21 cellular contexts compared by ENCODE assay signal in the genomic region with DNA sequence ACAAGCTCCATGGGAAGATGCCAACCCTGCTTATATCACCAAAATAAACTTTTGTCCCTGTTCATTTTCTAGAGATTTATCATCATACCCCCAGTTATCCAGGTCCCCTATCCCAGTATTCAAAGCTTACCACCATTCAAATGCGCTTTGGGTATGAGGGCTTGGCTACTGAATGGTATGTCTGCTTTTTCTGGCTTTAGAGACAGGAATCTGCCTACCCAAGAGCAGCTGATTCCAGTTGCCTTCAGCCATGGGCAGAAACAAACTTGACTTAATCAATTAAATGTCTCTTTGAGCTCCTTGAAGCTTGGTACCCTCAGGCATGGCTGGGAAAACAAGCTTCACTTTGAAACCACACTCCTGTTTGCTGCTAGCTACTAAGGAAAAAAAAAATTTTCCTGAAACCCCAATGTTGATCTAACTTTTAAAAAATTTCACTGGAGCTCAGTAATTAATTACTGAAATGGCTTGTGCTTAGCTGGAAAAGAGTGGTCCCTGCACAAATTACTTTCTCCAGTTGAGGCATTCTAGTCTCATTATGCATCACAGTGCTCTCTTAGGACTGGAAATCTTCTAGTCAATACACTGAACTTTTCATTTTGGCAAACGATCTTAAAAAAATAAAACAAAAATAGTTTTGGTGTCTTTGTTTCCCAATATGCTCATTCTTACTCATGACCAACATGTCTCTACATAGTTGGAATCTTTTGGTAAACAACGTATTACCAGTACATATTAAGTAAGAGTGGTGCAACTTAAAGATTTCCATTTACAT.
DNase-seq lines count a peak whose midpoint lies in the region; ATAC-seq and TF ChIP-seq lines count a peak whose summit lies in the region.
"Had no signal": no experiment of that assay in that cellular context is flagged by ENCODE, and none has a peak within 500 bp of the region (broad histone marks: within the 10 kb centered on the region; RNA-seq: fewer than 3 reads in every experiment).

No MANE protein-coding gene starts in this region.

- no peak overlapping the region for H3K27ac ChIP-seq in foreskin keratinocyte
- H3K27ac ChIP-seq: ovary had no signal

- H3K27me3 Mint-ChIP-seq in glutamatergic neuron (ENCODE audit: unreplicated experiment) = no peaks in the 10 kb centered on the region
- H3K27me3 Mint-ChIP-seq in natural killer cell (ENCODE audit: low read depth in 2 of 2) = no peaks in the 10 kb centered on the region

- ATAC-seq in foreskin keratinocyte = no peak
- ATAC-seq in HG02981 (IDR thresholded peaks at IDR 0.05; ENCODE audit: unreplicated experiment) = no peak
- no peak for ATAC-seq in HG03354 (IDR thresholded peaks at IDR 0.05; ENCODE audit: poor library complexity, severe bottlenecking, unreplicated experiment)
- no peak for ATAC-seq in natural killer cell
- ATAC-seq: CD8-positive, alpha-beta T cell had no signal

- DNase-seq in GM03348 (ENCODE audit: low spot score) (peak; percentile 60), astrocyte of the hippocampus (ENCODE audit: low read depth, low spot score) (peak; percentile 35), foreskin keratinocyte (peak; percentile 32 to 59), stromal cell of bone marrow (ENCODE audit: low read depth) (peak; percentile 94), glutamatergic neuron (no peak), natural killer cell (no peak)
- DNase-seq: activated CD4-positive, CD25-positive, alpha-beta regulatory T cell treated with anti-CD3 and anti-CD28 coated beads, Interleukin-2, amount 50 U/mL, for 72 hours; activated T-cell treated with anti-CD3 and anti-CD28 coated beads, Interleukin-2, amount 50 U/mL, for 1 hour; adrenal gland; CD8-positive, alpha-beta T cell; effector CD4-positive, alpha-beta T cell; GDM1; mesendoderm; NCI-H1092 treated with DMSO at 0.1 percent for 48 hours; NCI-H446; OCI-M1; ovary; stimulated activated CD4-positive, alpha-beta T cell treated with anti-CD3 and anti-CD28 coated beads, Interleukin-2, amount 100 ng/mL, for 48 hours had no signal

- intact Hi-C loops in natural killer cell (cut with micrococcal nuclease) = no loop called here

- H3K4me3 Mint-ChIP-seq in glutamatergic neuron (ENCODE audit: unreplicated experiment) = no peak overlapping the region
- H3K4me3 Mint-ChIP-seq in natural killer cell = no peak overlapping the region
- H3K4me3 Mint-ChIP-seq: CD8-positive, alpha-beta T cell; T-helper 1 cell treated with Interleukin-12 subunit alpha and Interleukin-12 subunit beta and Interleukin-4 antibody, amounts not matched to agents 30 μg/mL and 1 μg/mL, for 36 hours had no signal

- TF ChIP-seq CTCF in foreskin keratinocyte (conservative IDR thresholded peaks at IDR 0.05) (no peak), glutamatergic neuron (IDR thresholded peaks at IDR 0.05; ENCODE audit: partially characterized antibody, unreplicated experiment) (no peak), natural killer cell (IDR thresholded peaks at IDR 0.05) (no peak)

- no peaks in the 10 kb centered on the region for H3K27me3 ChIP-seq in foreskin keratinocyte
- H3K27me3 ChIP-seq: adrenal gland, ovary had no signal

- H3K36me3 Mint-ChIP-seq in glutamatergic neuron (ENCODE audit: unreplicated experiment) = no peaks in the 10 kb centered on the region
- peaks cover 17% of the 10 kb centered on the region for H3K36me3 Mint-ChIP-seq in natural killer cell
- H3K36me3 Mint-ChIP-seq: CD8-positive, alpha-beta T cell had no signal

- H3K4me1 Mint-ChIP-seq in glutamatergic neuron (ENCODE audit: low read depth, unreplicated experiment) (no peaks in the 10 kb centered on the region), natural killer cell (peaks cover 0 to 7% of the 10 kb centered on the region in 2 donors)

- no peaks in the 10 kb centered on the region for H3K4me1 ChIP-seq in foreskin keratinocyte

- H3K9me3 Mint-ChIP-seq in glutamatergic neuron (ENCODE audit: unreplicated experiment) = no peaks in the 10 kb centered on the region
- H3K9me3 Mint-ChIP-seq in natural killer cell = no peaks in the 10 kb centered on the region
- H3K9me3 Mint-ChIP-seq: CD8-positive, alpha-beta T cell; T-helper 1 cell treated with Interleukin-12 subunit alpha and Interleukin-12 subunit beta and Interleukin-4 antibody, amounts not matched to agents 30 μg/mL and 1 μg/mL, for 36 hours had no signal

- H3K27ac Mint-ChIP-seq in glutamatergic neuron (ENCODE audit: unreplicated experiment) (no peak overlapping the region), natural killer cell (no peak overlapping the region)
- H3K27ac Mint-ChIP-seq: CD8-positive, alpha-beta T cell; T-helper 1 cell treated with Interleukin-12 subunit alpha and Interleukin-12 subunit beta and Interleukin-4 antibody, amounts not matched to agents 30 μg/mL and 1 μg/mL, for 36 hours had no signal

Comparison
In these comparisons a context has a peak if more than half of its experiments do, and no peak if none do; other contexts are left out.
1. DNase-seq: peak in GM03348 (single experiment), astrocyte of the hippocampus (single experiment), foreskin keratinocyte (2 of 2) and stromal cell of bone marrow (single experiment); none in glutamatergic neuron (single experiment) and natural killer cell (single experiment).